In genomic region chr12:121507245-121507644, GRCh38 we compare ENCODE assay signal across 16 cellular contexts.
DNase-seq lines count a peak whose midpoint lies in the region; ATAC-seq and TF ChIP-seq lines count a peak whose summit lies in the region.
"Had no signal": no experiment of that assay in that cellular context is flagged by ENCODE, and none has a peak within 500 bp of the region (broad histone marks: within the 10 kb centered on the region; RNA-seq: fewer than 3 reads in every experiment).

No MANE protein-coding gene starts in this region.

- no peaks in the 10 kb centered on the region for H3K4me1 Mint-ChIP-seq in activated CD4-positive, alpha-beta T cell treated with anti-CD3 and anti-CD28 coated beads, Interleukin-2, amount 10 ng/mL, durations not matched to agents 7 days and 5 days
- peaks cover 9% of the 10 kb centered on the region for H3K4me1 Mint-ChIP-seq in activated B cell treated with CpG ODN at 0.5 μM for 24 hours
- peaks cover 0 to 11% (median 4%) of the 10 kb centered on the region in 7 donors for H3K4me1 Mint-ChIP-seq in naive thymus-derived CD4-positive, alpha-beta T cell

- H3K4me3 Mint-ChIP-seq in activated CD4-positive, alpha-beta T cell treated with anti-CD3 and anti-CD28 coated beads, Interleukin-2, amount 10 ng/mL, durations not matched to agents 7 days and 5 days = no peak overlapping the region
- no peak overlapping the region for H3K4me3 Mint-ChIP-seq in activated B cell treated with CpG ODN at 0.5 μM for 24 hours
- H3K4me3 Mint-ChIP-seq in naive thymus-derived CD4-positive, alpha-beta T cell = no peak overlapping the region
- H3K4me3 Mint-ChIP-seq: CD4-positive, alpha-beta T cell had no signal

- H3K9me3 ChIP-seq in naive thymus-derived CD4-positive, alpha-beta T cell (ENCODE audit: control insufficient read depth in 2 of 3, low read length in 3 of 3) = no peaks in the 10 kb centered on the region
- H3K9me3 ChIP-seq: BLaER1 treated with 17β-estradiol and CSF1 and Interleukin-3, amounts not matched to agents 10 nM and 100 nM had no signal

- no peak for TF ChIP-seq CTCF in activated B cell treated with CpG ODN at 0.5 μM for 24 hours (IDR thresholded peaks at IDR 0.05)

- CTCF ChIA-PET in activated CD4-positive, alpha-beta T cell treated with anti-CD3 and anti-CD28 coated beads, Interleukin-2, amount 10 ng/mL, durations not matched to agents 7 days and 5 days (lab: Charles Lee) = interaction anchor here (0.8 to 1.6 kb wide), 6 partner anchors 11 to 179 kb away, joined by 3 to 6 read pairs (median 4); no protein-coding TSS in a partner anchor
- CTCF ChIA-PET in activated B cell treated with CpG ODN at 0.5 μM for 24 hours (lab: Charles Lee) = no interaction called here
- CTCF ChIA-PET in naive thymus-derived CD4-positive, alpha-beta T cell (lab: Charles Lee) = interaction anchor here (0.6 to 1.0 kb wide), 3 partner anchors 13 to 171 kb away, joined by 3 to 6 read pairs (median 3); no protein-coding TSS in a partner anchor

- peaks cover 0 to 50% (median 10%) of the 10 kb centered on the region in 3 experiments for H3K36me3 ChIP-seq in naive thymus-derived CD4-positive, alpha-beta T cell (ENCODE audit: control insufficient read depth in 2 of 3, insufficient read depth in 3 of 3, low read length in 3 of 3)

- H3K4me1 ChIP-seq in naive thymus-derived CD4-positive, alpha-beta T cell (ENCODE audit: control insufficient read depth in 2 of 2, insufficient read depth in 2 of 2, low read length in 2 of 2) = no peaks in the 10 kb centered on the region

- no peak for ATAC-seq in activated B cell treated with CpG ODN at 0.5 μM for 24 hours (ENCODE audit: low read depth)
- ATAC-seq in naive thymus-derived CD4-positive, alpha-beta T cell = no peak
- no peak for ATAC-seq in HG02588 (IDR thresholded peaks at IDR 0.05; ENCODE audit: unreplicated experiment)
- ATAC-seq: HCT116, HepG2 had no signal

- peak overlapping the region; percentile 19 for H3K27ac Mint-ChIP-seq in activated CD4-positive, alpha-beta T cell treated with anti-CD3 and anti-CD28 coated beads, Interleukin-2, amount 10 ng/mL, durations not matched to agents 7 days and 5 days
- peak overlapping the region; percentile 50 for H3K27ac Mint-ChIP-seq in activated B cell treated with CpG ODN at 0.5 μM for 24 hours
- H3K27ac Mint-ChIP-seq in naive thymus-derived CD4-positive, alpha-beta T cell = peak overlapping the region in 5 of 9 donors; percentile 10 to 65 (median 28)
- H3K27ac Mint-ChIP-seq: CD4-positive, alpha-beta T cell had no signal

- H3K27ac ChIP-seq in naive thymus-derived CD4-positive, alpha-beta T cell (ENCODE audit: low read depth, low read length) = no peak overlapping the region
- H3K27ac ChIP-seq: 22Rv1; BLaER1 treated with 17β-estradiol and CSF1 and Interleukin-3, amounts not matched to agents 10 nM and 100 nM had no signal

- H3K9me3 Mint-ChIP-seq in activated CD4-positive, alpha-beta T cell treated with anti-CD3 and anti-CD28 coated beads, Interleukin-2, amount 10 ng/mL, durations not matched to agents 7 days and 5 days = no peaks in the 10 kb centered on the region
- no peaks in the 10 kb centered on the region for H3K9me3 Mint-ChIP-seq in activated B cell treated with CpG ODN at 0.5 μM for 24 hours
- peaks cover 0 to 1% (median 0%) of the 10 kb centered on the region in 11 donors for H3K9me3 Mint-ChIP-seq in naive thymus-derived CD4-positive, alpha-beta T cell
- H3K9me3 Mint-ChIP-seq: CD4-positive, alpha-beta T cell had no signal

- intact Hi-C loops in activated B cell treated with CpG ODN at 0.5 μM for 24 hours (cut with micrococcal nuclease) = no loop called here
- intact Hi-C loops in naive thymus-derived CD4-positive, alpha-beta T cell (cut with micrococcal nuclease) = no loop called here

- POLR2A ChIA-PET in activated CD4-positive, alpha-beta T cell treated with anti-CD3 and anti-CD28 coated beads, Interleukin-2, amount 10 ng/mL, durations not matched to agents 7 days and 5 days (lab: Charles Lee) = no interaction called here
- POLR2A ChIA-PET in activated B cell treated with CpG ODN at 0.5 μM for 24 hours (lab: Charles Lee) = interaction anchor here (0.7 to 0.9 kb wide), 3 partner anchors 103 to 157 kb away, joined by 3 to 4 read pairs (median 4); no protein-coding TSS in a partner anchor
- POLR2A ChIA-PET in naive thymus-derived CD4-positive, alpha-beta T cell (lab: Charles Lee) = interaction anchor here (0.6 kb wide), 2 partner anchors 8 to 23 kb away, joined by 3 to 4 read pairs; no protein-coding TSS in a partner anchor

- H3K4me3 ChIP-seq in naive thymus-derived CD4-positive, alpha-beta T cell (ENCODE audit: low read length) = no peak overlapping the region
- H3K4me3 ChIP-seq: BLaER1 treated with 17β-estradiol and CSF1 and Interleukin-3, amounts not matched to agents 10 nM and 100 nM had no signal

- no peaks in the 10 kb centered on the region for H3K27me3 ChIP-seq in naive thymus-derived CD4-positive, alpha-beta T cell (ENCODE audit: control insufficient read depth in 2 of 2, insufficient read depth in 2 of 2, low read length in 2 of 2)
- H3K27me3 ChIP-seq: BLaER1 treated with 17β-estradiol and CSF1 and Interleukin-3, amounts not matched to agents 10 nM and 100 nM had no signal

- no peak for DNase-seq in activated CD4-positive, alpha-beta T cell treated with anti-CD3 and anti-CD28 coated beads, Interleukin-2, amount 10 ng/mL, durations not matched to agents 7 days and 5 days
- no peak for DNase-seq in activated CD4-positive, alpha-beta T cell treated with anti-CD3 and anti-CD28 coated beads for 48 hours
- DNase-seq in activated B cell treated with CpG ODN at 0.5 μM for 24 hours (no peak), HCEC 1CT (no peak)
- DNase-seq in naive thymus-derived CD4-positive, alpha-beta T cell = no peak
- no peak for DNase-seq in activated CD4-positive, CD25-positive, alpha-beta regulatory T cell (lab: John Stamatoyannopoulos, UW)
- DNase-seq: CD4-positive, alpha-beta T cell; COR-L47; DMS153; DMS79 treated with DMSO at 0.1 percent for 48 hours; EL had no signal

- H3K36me3 Mint-ChIP-seq in activated CD4-positive, alpha-beta T cell treated with anti-CD3 and anti-CD28 coated beads, Interleukin-2, amount 10 ng/mL, durations not matched to agents 7 days and 5 days (ENCODE audit: low read depth) = peaks cover 15% of the 10 kb centered on the region
- peaks cover 76% of the 10 kb centered on the region for H3K36me3 Mint-ChIP-seq in activated B cell treated with CpG ODN at 0.5 μM for 24 hours (ENCODE audit: low read depth)
- H3K36me3 Mint-ChIP-seq in naive thymus-derived CD4-positive, alpha-beta T cell = peaks cover 1 to 24% (median 7%) of the 10 kb centered on the region in 5 donors

- H3K27me3 Mint-ChIP-seq in activated CD4-positive, alpha-beta T cell treated with anti-CD3 and anti-CD28 coated beads, Interleukin-2, amount 10 ng/mL, durations not matched to agents 7 days and 5 days = no peaks in the 10 kb centered on the region
- no peaks in the 10 kb centered on the region for H3K27me3 Mint-ChIP-seq in activated B cell treated with CpG ODN at 0.5 μM for 24 hours
- no peaks in the 10 kb centered on the region for H3K27me3 Mint-ChIP-seq in naive thymus-derived CD4-positive, alpha-beta T cell
- H3K27me3 Mint-ChIP-seq: CD4-positive, alpha-beta T cell had no signal
